6 cellular contexts compared by ENCODE assay signal in the genomic region with DNA sequence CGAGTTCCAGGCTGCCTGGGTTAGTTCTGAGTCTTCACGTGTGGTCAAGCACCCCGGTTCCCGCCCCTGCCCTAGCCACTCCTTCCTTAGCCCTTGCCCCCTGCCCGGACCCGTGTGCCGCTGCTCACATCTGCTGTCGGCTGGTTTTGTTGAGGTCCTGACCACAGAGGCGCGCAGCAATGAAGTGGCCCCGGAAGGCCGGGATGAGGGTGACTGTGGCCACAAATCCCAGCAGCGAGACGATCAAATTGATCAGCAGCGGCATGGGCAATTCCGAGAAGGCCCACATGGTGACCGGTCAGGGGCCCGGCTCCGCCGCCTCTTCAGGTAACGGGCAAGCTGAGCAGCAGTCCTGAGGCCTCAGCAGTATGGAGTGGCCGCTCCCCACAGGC. TPM values are rescaled to one million over a fixed set of nuclear protein-coding genes. Genes with fewer than 3 reads are reported as not detected.
A peak's percentile ranks its signal among the peaks of the same experiment; 100 is the strongest.
DNase-seq lines count a peak whose midpoint lies in the region; ATAC-seq and TF ChIP-seq lines count a peak whose summit lies in the region.

No MANE protein-coding gene starts in this region.

- no peak for DNase-seq in body of pancreas

- WGBS in body of pancreas, 2 donors, result 0% methylated on average over 2 to 22 of the region's 22 CpGs

- intact Hi-C loops in body of pancreas (cut with DNase I), result no loop called here

- peak in 3 of 7 experiments; percentile 10 to 38 (median 30) for TF ChIP-seq CTCF in body of pancreas (IDR thresholded peaks at IDR 0.05)
- TF ChIP-seq CTCF in neural cell (IDR thresholded peaks at IDR 0.05; ENCODE audit: poor library complexity, severe bottlenecking), result peak; percentile 45

- peak overlapping the region; percentile 77 for H2AFZ ChIP-seq in neural cell (ENCODE audit: low read depth, low read length)

- no peaks in the 10 kb centered on the region for H3K9me3 ChIP-seq in body of pancreas
- H3K9me3 ChIP-seq in neural cell (ENCODE audit: low read length), result no peaks in the 10 kb centered on the region

- no peaks in the 10 kb centered on the region for H3K79me2 ChIP-seq in neural cell (replicated peaks; ENCODE audit: insufficient read depth, low read length)

- H4K20me1 ChIP-seq in neural cell (ENCODE audit: insufficient read depth), result no peaks in the 10 kb centered on the region

- TF ChIP-seq POLR2A in body of pancreas (IDR thresholded peaks at IDR 0.05), result no peak

- peak; percentile 29 for ATAC-seq in GM18909 (IDR thresholded peaks at IDR 0.05; ENCODE audit: poor library complexity, unreplicated experiment)
- ATAC-seq in HG03196 (IDR thresholded peaks at IDR 0.05; ENCODE audit: unreplicated experiment), result peak; percentile 4
- ATAC-seq in body of pancreas, result peak; percentile 3
- no peak for ATAC-seq in HG02884 (IDR thresholded peaks at IDR 0.05; ENCODE audit: unreplicated experiment)
- no peak for ATAC-seq in HG03095 (IDR thresholded peaks at IDR 0.05; ENCODE audit: unreplicated experiment)

- peak overlapping the region; percentile 88 for H3K4me2 ChIP-seq in neural cell (ENCODE audit: low read length)

- H3K36me3 ChIP-seq in body of pancreas (replicated peaks in 1 of 2; ENCODE audit: insufficient read depth in 1 of 2, low read depth in 2 of 2) (peaks cover 0 to 12% of the 10 kb centered on the region in 2 donors), neural cell (ENCODE audit: insufficient read depth, low read length) (no peaks in the 10 kb centered on the region)

- peak overlapping the region; percentile 78 to 96 (median 92) for H3K27ac ChIP-seq in body of pancreas
- H3K27ac ChIP-seq in neural cell (ENCODE audit: low read length), result peak overlapping the region; percentile 90

- H3F3A ChIP-seq in neural cell (ENCODE audit: insufficient read depth, low read length, poor library complexity, severe bottlenecking), result no peaks in the 10 kb centered on the region

- H3K4me3 ChIP-seq in body of pancreas (peak overlapping the region; percentile 65 to 79), neural cell (ENCODE audit: low read length) (peak overlapping the region; percentile 82)

- peak overlapping the region; percentile 75 for H3K9ac ChIP-seq in neural cell (ENCODE audit: low read length)

- no peak for TF ChIP-seq EP300 in neural cell (conservative IDR thresholded peaks at IDR 0.05; ENCODE audit: poor library complexity, severe bottlenecking)

- TF ChIP-seq RAD21 in neural cell (conservative IDR thresholded peaks at IDR 0.05), result no peak

- no peaks in the 10 kb centered on the region for H3K9me2 ChIP-seq in neural cell (ENCODE audit: insufficient read depth, low read length)

- peaks cover 24% of the 10 kb centered on the region for H3K4me1 ChIP-seq in body of pancreas

- no peaks in the 10 kb centered on the region for H3K27me3 ChIP-seq in body of pancreas
- H3K27me3 ChIP-seq in neural cell (ENCODE audit: insufficient read depth, low read depth, low read length), result no peaks in the 10 kb centered on the region

TF ChIP-seq in neural cell, 6 proteins besides CTCF, POLR2A, EP300 and RAD21:
- TF ChIP-seq SMC3 (conservative IDR thresholded peaks at IDR 0.05; ENCODE audit: poor library complexity), result no peak
- no peak for TF ChIP-seq EZH2 (IDR thresholded peaks at IDR 0.05; ENCODE audit: borderline replicate concordance, insufficient read depth, low read length, poor library complexity, severe bottlenecking)
- TF ChIP-seq, protein P1, sequence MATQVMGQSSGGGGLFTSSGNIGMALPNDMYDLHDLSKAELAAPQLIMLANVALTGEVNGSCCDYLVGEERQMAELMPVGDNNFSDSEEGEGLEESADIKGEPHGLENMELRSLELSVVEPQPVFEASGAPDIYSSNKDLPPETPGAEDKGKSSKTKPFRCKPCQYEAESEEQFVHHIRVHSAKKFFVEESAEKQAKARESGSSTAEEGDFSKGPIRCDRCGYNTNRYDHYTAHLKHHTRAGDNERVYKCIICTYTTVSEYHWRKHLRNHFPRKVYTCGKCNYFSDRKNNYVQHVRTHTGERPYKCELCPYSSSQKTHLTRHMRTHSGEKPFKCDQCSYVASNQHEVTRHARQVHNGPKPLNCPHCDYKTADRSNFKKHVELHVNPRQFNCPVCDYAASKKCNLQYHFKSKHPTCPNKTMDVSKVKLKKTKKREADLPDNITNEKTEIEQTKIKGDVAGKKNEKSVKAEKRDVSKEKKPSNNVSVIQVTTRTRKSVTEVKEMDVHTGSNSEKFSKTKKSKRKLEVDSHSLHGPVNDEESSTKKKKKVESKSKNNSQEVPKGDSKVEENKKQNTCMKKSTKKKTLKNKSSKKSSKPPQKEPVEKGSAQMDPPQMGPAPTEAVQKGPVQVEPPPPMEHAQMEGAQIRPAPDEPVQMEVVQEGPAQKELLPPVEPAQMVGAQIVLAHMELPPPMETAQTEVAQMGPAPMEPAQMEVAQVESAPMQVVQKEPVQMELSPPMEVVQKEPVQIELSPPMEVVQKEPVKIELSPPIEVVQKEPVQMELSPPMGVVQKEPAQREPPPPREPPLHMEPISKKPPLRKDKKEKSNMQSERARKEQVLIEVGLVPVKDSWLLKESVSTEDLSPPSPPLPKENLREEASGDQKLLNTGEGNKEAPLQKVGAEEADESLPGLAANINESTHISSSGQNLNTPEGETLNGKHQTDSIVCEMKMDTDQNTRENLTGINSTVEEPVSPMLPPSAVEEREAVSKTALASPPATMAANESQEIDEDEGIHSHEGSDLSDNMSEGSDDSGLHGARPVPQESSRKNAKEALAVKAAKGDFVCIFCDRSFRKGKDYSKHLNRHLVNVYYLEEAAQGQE (IDR thresholded peaks at IDR 0.05; ENCODE audit: borderline replicate concordance), result no peak
- TF ChIP-seq POLR2AphosphoS5 (IDR thresholded peaks at IDR 0.05), result no peak
- TF ChIP-seq TAF1 (IDR thresholded peaks at IDR 0.05; ENCODE audit: low read depth), result peak; percentile 2
- TF ChIP-seq MXI1 (conservative IDR thresholded peaks at IDR 0.05; ENCODE audit: poor library complexity, severe bottlenecking), result no peak

RNA-seq across cellular contexts. Expression of a gene that starts 0.3 kb away (rescaled TPM):
- total RNA-seq in body of pancreas, result 10 to 100 TPM; 26.7 to 62.6 TPM
- polyA plus RNA-seq in neural cell, result 9.8 and 27.0 TPM in 2 replicates
- polyA minus RNA-seq in neural cell, result 10.5 and 14.6 TPM in 2 replicates

RNA-seq across cellular contexts. Expression of a gene that starts 5.8 kb away (rescaled TPM):
- 10 to 100 TPM in 1 of 2 donors, 1 to 10 TPM in 1; 5.4 to 20.8 TPM for total RNA-seq in body of pancreas
- 13.6 and 21.6 TPM in 2 replicates for polyA plus RNA-seq in neural cell
- 11.5 and 13.1 TPM in 2 replicates for polyA minus RNA-seq in neural cell

RNA-seq across cellular contexts. Expression of a gene that starts 16.7 kb away (rescaled TPM):
- total RNA-seq in body of pancreas, result 10 to 100 TPM in 1 of 2 donors, 1 to 10 TPM in 1; 7.6 to 16.1 TPM
- polyA plus RNA-seq in neural cell, result 12.7 and 15.9 TPM in 2 replicates
- 4.6 and 9.5 TPM in 2 replicates for polyA minus RNA-seq in neural cell

RNA-seq across cellular contexts. Expression of a gene that starts 20.0 kb away (rescaled TPM):
- 10 to 100 TPM; 11.9 to 28.3 TPM for total RNA-seq in body of pancreas
- polyA plus RNA-seq in neural cell, result 50.0 and 58.8 TPM in 2 replicates
- polyA minus RNA-seq in neural cell, result 41.7 and 42.1 TPM in 2 replicates

RNA-seq across cellular contexts. Expression of a gene that starts 33.7 kb away (rescaled TPM):
- 10 to 100 TPM; 17.6 to 50.1 TPM for total RNA-seq in body of pancreas
- polyA plus RNA-seq in neural cell, result 24.1 and 24.8 TPM in 2 replicates
- 33.7 and 41.9 TPM in 2 replicates for polyA minus RNA-seq in neural cell

Comparison
In these comparisons a context has a peak if more than half of its experiments do, and no peak if none do; other contexts are left out.
1. ATAC-seq: peak in GM18909 (single experiment), HG03196 (single experiment) and body of pancreas (single experiment); none in HG02884 (single experiment) and HG03095 (single experiment).